Comparison of ENCODE assay signal across 23 cellular contexts in the genomic region with DNA sequence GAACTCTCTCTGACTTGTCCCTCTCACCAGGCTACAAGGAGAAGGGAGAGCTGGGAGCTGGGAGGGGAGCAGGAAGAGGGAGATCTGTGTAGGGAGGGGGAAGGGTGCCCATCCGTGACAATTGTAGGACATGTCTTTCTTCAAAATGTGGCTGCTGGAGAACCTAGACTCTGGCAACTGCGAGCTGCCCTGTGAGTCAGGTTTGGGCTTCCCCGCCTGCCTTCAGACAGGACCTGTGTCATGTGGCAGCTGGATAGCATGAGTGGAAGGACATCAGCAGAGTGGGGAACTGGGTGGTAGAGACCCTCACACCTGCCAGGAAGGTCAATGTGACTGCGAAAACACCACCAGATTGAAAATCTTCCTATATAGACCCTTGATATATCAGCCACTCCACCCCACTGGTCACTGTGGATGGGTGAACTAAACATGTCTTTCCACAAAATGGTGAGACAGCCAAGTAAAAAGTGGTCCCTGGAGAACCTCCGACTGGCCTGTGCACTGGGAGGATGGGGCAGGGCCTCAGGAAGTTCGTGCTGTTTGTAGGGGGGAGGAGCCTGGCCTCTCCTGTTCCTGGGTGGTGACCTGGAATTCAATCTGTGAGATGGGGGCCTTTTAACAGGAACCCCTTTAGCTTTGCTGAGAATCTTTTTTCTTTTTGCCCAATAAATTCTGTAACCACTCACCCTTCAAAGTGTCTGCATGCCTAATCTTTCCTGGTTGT.
DNase-seq lines count a peak whose midpoint lies in the region; ATAC-seq lines count a peak whose summit lies in the region.
"Had no signal": no experiment of that assay in that cellular context is flagged by ENCODE, and none has a peak within 500 bp of the region (broad histone marks: within the 10 kb centered on the region; RNA-seq: fewer than 3 reads in every experiment).

No MANE protein-coding gene starts in this region.

- peaks cover 8 to 9% of the 10 kb centered on the region in 2 experiments for H3K4me1 ChIP-seq in trophoblast cell (ENCODE audit: control insufficient read depth in 1 of 2, insufficient read depth in 2 of 2, low read length in 2 of 2)
- H3K4me1 ChIP-seq: SJCRH30 had no signal

- H3K9ac ChIP-seq in trophoblast cell (ENCODE audit: low read length), result no peak overlapping the region
- H3K9ac ChIP-seq: BLaER1 had no signal

- H2BK120ac ChIP-seq in trophoblast cell (ENCODE audit: insufficient read depth, low read length, poor library complexity), result no peak overlapping the region

- no peaks in the 10 kb centered on the region for H3K79me2 ChIP-seq in trophoblast cell (ENCODE audit: control insufficient read depth, insufficient read depth, low read length, poor library complexity)

- no peak overlapping the region for H4K12ac ChIP-seq in trophoblast cell (ENCODE audit: low read depth, low read length)

- no peak overlapping the region for H3K4me3 Mint-ChIP-seq in T-helper 17 cell
- H3K4me3 Mint-ChIP-seq: CD4-positive, alpha-beta T cell had no signal

- no peaks in the 10 kb centered on the region for H3K27me3 ChIP-seq in trophoblast cell (ENCODE audit: insufficient read depth, low read length)
- H3K27me3 ChIP-seq: BLaER1, SJCRH30 had no signal

- no peak overlapping the region for H3K4me3 ChIP-seq in trophoblast cell (ENCODE audit: low read depth, low read length)
- H3K4me3 ChIP-seq: BLaER1, SJCRH30 had no signal

- DNase-seq in T-helper 17 cell, result no peak
- DNase-seq in ecto neural progenitor cell (ENCODE audit: low spot score), result peak; percentile 38
- peak; percentile 19 for DNase-seq in left lobe of liver (ENCODE audit: low spot score)
- DNase-seq in trophoblast cell, result no peak
- DNase-seq in posterior vena cava (ENCODE audit: low spot score), result no peak
- DNase-seq in CD1c-positive myeloid dendritic cell (ENCODE audit: extremely low spot score), result no peak
- no peak for DNase-seq in stimulated activated CD4-positive, alpha-beta T cell treated with anti-CD3 and anti-CD28 coated beads, Interleukin-4, amount 100 ng/mL, for 1 hour
- DNase-seq: CD4-positive, alpha-beta T cell; DMS53; H7; Karpas-422; MV-4-11; NCI-H1105 treated with DMSO at 0.1 percent for 48 hours; NCI-H146; NCI-H1930; NCI-H446; NCI-H524 treated with DMSO at 0.1 percent for 48 hours; NCI-H82; NK-92 treated with Interleukin-12 subunit alpha and Interleukin-12 subunit beta, amount 100 ng/mL, for 24 hours; PC-3; SJCRH30 had no signal

- H3K36me3 ChIP-seq in trophoblast cell (ENCODE audit: control insufficient read depth in 1 of 2, insufficient read depth in 2 of 2, low read length in 2 of 2), result no peaks in the 10 kb centered on the region
- H3K36me3 ChIP-seq: SJCRH30 had no signal

- H3K36me3 Mint-ChIP-seq in T-helper 17 cell (ENCODE audit: low read depth), result peaks cover 6% of the 10 kb centered on the region

- peak overlapping the region; percentile 32 for H4K8ac ChIP-seq in trophoblast cell (ENCODE audit: low read depth, low read length)

- H3K9me3 ChIP-seq in T-helper 17 cell (ENCODE audit: control insufficient read depth, low read length, poor library complexity, severe bottlenecking) (no peaks in the 10 kb centered on the region), trophoblast cell (ENCODE audit: insufficient read depth, low read depth, low read length) (no peaks in the 10 kb centered on the region)
- H3K9me3 ChIP-seq: BLaER1, SJCRH30 had no signal

- no peak overlapping the region for H3K27ac ChIP-seq in trophoblast cell (ENCODE audit: low read depth, low read length)
- H3K27ac ChIP-seq: BLaER1, SJCRH30 had no signal

- H3K27me3 Mint-ChIP-seq in T-helper 17 cell, result peaks cover 69% of the 10 kb centered on the region

- no peak overlapping the region for H3K4me2 ChIP-seq in trophoblast cell (ENCODE audit: low read length)
- H3K4me2 ChIP-seq: BLaER1 had no signal

- no peak overlapping the region for H3K4ac ChIP-seq in trophoblast cell (ENCODE audit: low read depth, low read length)

- H3K4me1 Mint-ChIP-seq in T-helper 17 cell, result peaks cover 5% of the 10 kb centered on the region

- H3K18ac ChIP-seq in trophoblast cell (ENCODE audit: low read length), result no peak overlapping the region

- H2AFZ ChIP-seq in trophoblast cell (ENCODE audit: insufficient read depth, low read length, poor library complexity), result no peak overlapping the region

- no peak for ATAC-seq in T-helper 17 cell
- no peak for ATAC-seq in left lobe of liver
- ATAC-seq: HepG2, PC-3 had no signal

- H3K23ac ChIP-seq in trophoblast cell (ENCODE audit: low read length), result no peak overlapping the region

- no peak overlapping the region for H2BK5ac ChIP-seq in trophoblast cell (ENCODE audit: low read depth, low read length, poor library complexity)

- WGBS in trophoblast cell (ENCODE audit: extremely low coverage, insufficient coverage, insufficient read length), result no CpG with 5 or more reads among the region's 6 CpGs

- H3K79me1 ChIP-seq in trophoblast cell (ENCODE audit: low read length), result no peaks in the 10 kb centered on the region

- H2BK12ac ChIP-seq in trophoblast cell (ENCODE audit: low read length), result no peak overlapping the region

- intact Hi-C loops in posterior vena cava (cut with DNase I), result no loop called here

- no peak overlapping the region for H4K91ac ChIP-seq in trophoblast cell (ENCODE audit: low read depth, low read length)

- H2AK5ac ChIP-seq in trophoblast cell (ENCODE audit: low read length), result no peak overlapping the region

- no peak overlapping the region for H3K14ac ChIP-seq in trophoblast cell (ENCODE audit: low read length)

- H3K27ac Mint-ChIP-seq in T-helper 17 cell, result peak overlapping the region; percentile 68
- H3K27ac Mint-ChIP-seq: CD4-positive, alpha-beta T cell had no signal

Comparison
In these comparisons a context has a peak if more than half of its experiments do, and no peak if none do; other contexts are left out.
1. DNase-seq: peak in ecto neural progenitor cell (single experiment) and left lobe of liver (single experiment); none in T-helper 17 cell (0 of 3), trophoblast cell (0 of 2), posterior vena cava (single experiment), CD1c-positive myeloid dendritic cell (single experiment) and stimulated activated CD4-positive, alpha-beta T cell treated with anti-CD3 and anti-CD28 coated beads, Interleukin-4, amount 100 ng/mL, for 1 hour (single experiment).